ENCODE assay signal across 15 cellular contexts in the genomic region with DNA sequence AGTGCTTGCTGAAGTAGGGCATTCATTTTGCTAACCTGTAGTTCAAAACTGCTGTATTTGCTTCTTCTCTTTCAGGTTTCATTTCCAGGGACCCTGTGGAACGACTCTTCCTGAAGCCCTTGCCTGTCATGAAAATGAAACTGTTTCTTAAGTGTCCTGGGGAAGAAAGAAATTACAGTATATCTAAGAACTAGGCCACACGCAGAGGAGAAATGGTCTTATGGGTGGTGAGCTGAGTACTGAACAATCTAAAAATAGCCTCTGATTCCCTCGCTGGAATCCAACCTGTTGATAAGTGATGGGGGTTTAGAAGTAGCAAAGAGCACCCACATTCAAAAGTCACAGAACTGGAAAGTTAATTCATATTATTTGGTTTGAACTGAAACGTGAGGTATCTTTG. TPM values are rescaled to one million over a fixed set of nuclear protein-coding genes. Genes with fewer than 3 reads are reported as not detected.
DNase-seq lines count a peak whose midpoint lies in the region; ATAC-seq and TF ChIP-seq lines count a peak whose summit lies in the region.
"Had no signal": no experiment of that assay in that cellular context is flagged by ENCODE, and none has a peak within 500 bp of the region (broad histone marks: within the 10 kb centered on the region; RNA-seq: fewer than 3 reads in every experiment).

No MANE protein-coding gene starts in this region.

- TF ChIP-seq EP300 in stomach (IDR thresholded peaks at IDR 0.05) = no peak

- no peaks in the 10 kb centered on the region for H3K9me3 ChIP-seq in heart left ventricle
- no peaks in the 10 kb centered on the region for H3K9me3 ChIP-seq in OCI-LY1 (ENCODE audit: low read length)
- H3K9me3 ChIP-seq in stomach = no peaks in the 10 kb centered on the region
- H3K9me3 ChIP-seq: ovary had no signal

- TF ChIP-seq CTCF in heart left ventricle (IDR thresholded peaks at IDR 0.05) (no peak), OCI-LY1 (IDR thresholded peaks at IDR 0.05; ENCODE audit: low read length) (no peak), stomach (IDR thresholded peaks at IDR 0.05) (no peak)

- H3K9me3 Mint-ChIP-seq in activated naive CD8-positive, alpha-beta T cell treated with anti-CD3 and anti-CD28 coated beads, Interleukin-2, amount 10 ng/mL, durations not matched to agents 7 days and 5 days = no peaks in the 10 kb centered on the region
- H3K9me3 Mint-ChIP-seq in stimulated activated naive B cell treated with anti-CD40 and anti-IgM and Interleukin-4, amounts not matched to agents 10 μg/mL and 1 μg/mL and 100 μg/mL, for 72 hours = no peaks in the 10 kb centered on the region

- H4K20me1 ChIP-seq in OCI-LY1 (ENCODE audit: insufficient read depth, low read length) = no peaks in the 10 kb centered on the region

- ATAC-seq in heart left ventricle (peak in 1 of 4 donors; percentile 16), left cardiac atrium (no peak)
- no peak for ATAC-seq in activated naive CD8-positive, alpha-beta T cell treated with anti-CD3 and anti-CD28 coated beads, Interleukin-2, amount 10 ng/mL, durations not matched to agents 7 days and 5 days (ENCODE audit: low read depth)
- ATAC-seq in stimulated activated naive B cell treated with anti-CD40 and anti-IgM and Interleukin-4, amounts not matched to agents 10 μg/mL and 1 μg/mL and 100 μg/mL, for 72 hours (replicated peaks) = no peak
- ATAC-seq: GM23338 had no signal

- peak overlapping the region; percentile 56 for H3K4me2 ChIP-seq in OCI-LY1 (ENCODE audit: low read length)
- H3K4me2 ChIP-seq: GM23338 had no signal

- H3K9me2 ChIP-seq in OCI-LY1 (ENCODE audit: low read depth, low read length) = no peaks in the 10 kb centered on the region

- H3K27me3 ChIP-seq in heart left ventricle = no peaks in the 10 kb centered on the region
- H3K27me3 ChIP-seq in OCI-LY1 (ENCODE audit: insufficient read depth, low read length) = no peaks in the 10 kb centered on the region
- no peaks in the 10 kb centered on the region for H3K27me3 ChIP-seq in stomach
- H3K27me3 ChIP-seq: ovary had no signal

- peaks cover 2% of the 10 kb centered on the region for H3K36me3 Mint-ChIP-seq in activated naive CD8-positive, alpha-beta T cell treated with anti-CD3 and anti-CD28 coated beads, Interleukin-2, amount 10 ng/mL, durations not matched to agents 7 days and 5 days
- peaks cover 12 to 23% of the 10 kb centered on the region in 2 donors for H3K36me3 Mint-ChIP-seq in stimulated activated naive B cell treated with anti-CD40 and anti-IgM and Interleukin-4, amounts not matched to agents 10 μg/mL and 1 μg/mL and 100 μg/mL, for 72 hours

- peak overlapping the region; percentile 44; the same call in 1 of the 2 replicates for H3K9ac ChIP-seq in OCI-LY1 (ENCODE audit: low read length)

- H2AFZ ChIP-seq in OCI-LY1 (ENCODE audit: low read length) = 0 out of 2 replicates have a peak overlapping the region, but pooled peaks have one; percentile 24
- H2AFZ ChIP-seq: GM23338 had no signal

- intact Hi-C loops in heart left ventricle (cut with DNase I) = loop anchor here in 5 of 10 donors (5.0 to 10.0 kb wide), 6 partner anchors 34 to 277 kb away; partner anchors contain the start of genes RANBP9 (in 1 of the 5) and SIRT5 (in 1 of the 5)
- intact Hi-C loops in left cardiac atrium (cut with DNase I) = loop anchor here in 1 of 2 donors (10.0 kb wide), 1 partner anchor 93 kb away; no protein-coding TSS in a partner anchor
- intact Hi-C loops in stomach (cut with DNase I; ENCODE audit: low total_unique reads) = no loop called here

- H3K36me3 ChIP-seq in heart left ventricle (peaks cover 0 to 22% (median 4%) of the 10 kb centered on the region in 9 donors), OCI-LY1 (ENCODE audit: insufficient read depth, low read length) (peaks cover 4% of the 10 kb centered on the region; the same call in 1 of the 2 replicates), stomach (peaks cover 0 to 5% (median 4%) of the 10 kb centered on the region in 4 donors)
- H3K36me3 ChIP-seq: ovary had no signal

- peaks cover 6% of the 10 kb centered on the region; the same call in 1 of the 2 replicates for H3F3A ChIP-seq in OCI-LY1 (ENCODE audit: insufficient read depth, low read length)

- peaks cover 2 to 42% (median 24%) of the 10 kb centered on the region in 12 donors for H3K4me1 ChIP-seq in heart left ventricle
- H3K4me1 ChIP-seq in OCI-LY1 (ENCODE audit: insufficient read depth, low read length, severe bottlenecking) = peaks cover 48% of the 10 kb centered on the region
- H3K4me1 ChIP-seq in stomach = peaks cover 15 to 28% (median 21%) of the 10 kb centered on the region in 4 donors

- peak overlapping the region in 4 of 12 donors; percentile 0 to 13 (median 4) for H3K4me3 ChIP-seq in heart left ventricle
- H3K4me3 ChIP-seq in OCI-LY1 (ENCODE audit: low read depth, low read length, poor library complexity, severe bottlenecking) = peak overlapping the region; percentile 19
- no peak overlapping the region for H3K4me3 ChIP-seq in stomach
- H3K4me3 ChIP-seq: GM23338, lung, ovary had no signal

- H3K79me2 ChIP-seq in OCI-LY1 (ENCODE audit: insufficient read depth, low read length) = peaks cover 13% of the 10 kb centered on the region

- peak overlapping the region; percentile 74 for H3K27ac Mint-ChIP-seq in activated naive CD8-positive, alpha-beta T cell treated with anti-CD3 and anti-CD28 coated beads, Interleukin-2, amount 10 ng/mL, durations not matched to agents 7 days and 5 days
- H3K27ac Mint-ChIP-seq in stimulated activated naive B cell treated with anti-CD40 and anti-IgM and Interleukin-4, amounts not matched to agents 10 μg/mL and 1 μg/mL and 100 μg/mL, for 72 hours = peak overlapping the region; percentile 39
- H3K27ac Mint-ChIP-seq: GM23338 had no signal

- H3K27ac ChIP-seq in heart left ventricle (peak overlapping the region; percentile 50 to 84 (median 74)), OCI-LY1 (ENCODE audit: low read depth, low read length, poor library complexity, severe bottlenecking) (peak overlapping the region; percentile 80), stomach (peak overlapping the region in 2 of 5 donors; percentile 6 to 10)
- H3K27ac ChIP-seq: ovary had no signal

- H3K4me3 Mint-ChIP-seq in activated naive CD8-positive, alpha-beta T cell treated with anti-CD3 and anti-CD28 coated beads, Interleukin-2, amount 10 ng/mL, durations not matched to agents 7 days and 5 days = peak overlapping the region; percentile 53
- H3K4me3 Mint-ChIP-seq in stimulated activated naive B cell treated with anti-CD40 and anti-IgM and Interleukin-4, amounts not matched to agents 10 μg/mL and 1 μg/mL and 100 μg/mL, for 72 hours = no peak overlapping the region
- H3K4me3 Mint-ChIP-seq: GM23338 had no signal

- POLR2A ChIA-PET in activated naive CD8-positive, alpha-beta T cell treated with anti-CD3 and anti-CD28 coated beads, Interleukin-2, amount 10 ng/mL, durations not matched to agents 7 days and 5 days (lab: Charles Lee) = no interaction called here

- no peaks in the 10 kb centered on the region for H3K27me3 Mint-ChIP-seq in activated naive CD8-positive, alpha-beta T cell treated with anti-CD3 and anti-CD28 coated beads, Interleukin-2, amount 10 ng/mL, durations not matched to agents 7 days and 5 days
- H3K27me3 Mint-ChIP-seq in stimulated activated naive B cell treated with anti-CD40 and anti-IgM and Interleukin-4, amounts not matched to agents 10 μg/mL and 1 μg/mL and 100 μg/mL, for 72 hours = no peaks in the 10 kb centered on the region

- 28 to 49% (median 41%) methylated on average over 4 of the region's 4 CpGs for WGBS in heart left ventricle, 4 donors
- whole genome bisulfite sequencing in stomach, 5 donors = 27 to 55% (median 35%) methylated on average over 4 of the region's 4 CpGs

- peaks cover 31% of the 10 kb centered on the region for H3K4me1 Mint-ChIP-seq in activated naive CD8-positive, alpha-beta T cell treated with anti-CD3 and anti-CD28 coated beads, Interleukin-2, amount 10 ng/mL, durations not matched to agents 7 days and 5 days
- H3K4me1 Mint-ChIP-seq in stimulated activated naive B cell treated with anti-CD40 and anti-IgM and Interleukin-4, amounts not matched to agents 10 μg/mL and 1 μg/mL and 100 μg/mL, for 72 hours = peaks cover 11 to 32% of the 10 kb centered on the region in 2 donors

- DNase-seq in heart left ventricle (no peak), left cardiac atrium (no peak), COR-L47 (lab: John Stamatoyannopoulos, UW) (no peak), stomach (no peak)
- DNase-seq in activated naive CD8-positive, alpha-beta T cell treated with anti-CD3 and anti-CD28 coated beads, Interleukin-2, amount 10 ng/mL, durations not matched to agents 7 days and 5 days = no peak
- DNase-seq in stimulated activated naive B cell treated with anti-CD40 and anti-IgM and Interleukin-4, amounts not matched to agents 10 μg/mL and 1 μg/mL and 100 μg/mL, for 72 hours = no peak
- DNase-seq in stimulated activated naive CD4-positive, alpha-beta T cell (lab: John Stamatoyannopoulos, UW) = no peak
- DNase-seq: DMS79 treated with DMSO at 0.1 percent for 48 hours; head of caudate nucleus; NCI-H446; ovary; stimulated activated CD8-positive, alpha-beta memory T cell treated with anti-CD3 and anti-CD28 coated beads, Interleukin-4, amount 100 ng/mL, for 48 hours had no signal

- no peak for TF ChIP-seq POLR2A in heart left ventricle (IDR thresholded peaks at IDR 0.05)
- no peak for TF ChIP-seq POLR2A in stomach (IDR thresholded peaks at IDR 0.05)

RNA-seq across cellular contexts. Expression of gene NOL7, which starts 3.4 kb away (rescaled TPM):
- total RNA-seq in heart left ventricle (100 to 1,000 TPM in 1 of 9 donors, 10 to 100 TPM in 8; 38.6 to 118 (median 47.8) TPM), left cardiac atrium (10 to 100 TPM; 41.4 to 50.5 TPM), stomach (100 to 1,000 TPM in 1 of 5 donors, 10 to 100 TPM in 4; 18.1 to 147 (median 67.9) TPM)
- polyA plus RNA-seq in heart left ventricle (100 to 1,000 TPM in 1 of 2 donors, 10 to 100 TPM in 1; 59.7 to 124 TPM), stomach (10 to 100 TPM; 50.8 to 68.7 (median 57.3) TPM)
- 10 to 100 TPM; 54.0 to 55.5 TPM for total RNA-seq in activated naive CD8-positive, alpha-beta T cell treated with anti-CD3 and anti-CD28 coated beads, Interleukin-2, amount 10 ng/mL, durations not matched to agents 7 days and 5 days

RNA-seq across cellular contexts. Expression of gene SIRT5, which starts 37.3 kb away (rescaled TPM):
- total RNA-seq in heart left ventricle = 10 to 100 TPM; 29.5 to 60.0 (median 41.4) TPM
- polyA plus RNA-seq in heart left ventricle = 10 to 100 TPM; 13.1 to 20.3 TPM
- 10 to 100 TPM; 24.3 to 37.6 TPM for total RNA-seq in left cardiac atrium
- total RNA-seq in activated naive CD8-positive, alpha-beta T cell treated with anti-CD3 and anti-CD28 coated beads, Interleukin-2, amount 10 ng/mL, durations not matched to agents 7 days and 5 days = 10 to 100 TPM; 15.9 to 16.3 TPM
- total RNA-seq in stomach = 10 to 100 TPM in 1 of 5 donors, 1 to 10 TPM in 4; 1.8 to 10.3 (median 5.1) TPM
- polyA plus RNA-seq in stomach = 1 to 10 TPM; 4.1 to 6.9 (median 4.3) TPM
